ENCODE assay signal across 8 cellular contexts in genomic region chr4:76028242-76028859, GRCh38. TPM values are rescaled to one million over a fixed set of nuclear protein-coding genes. Genes with fewer than 3 reads are reported as not detected.
DNase-seq lines count a peak whose midpoint lies in the region; ATAC-seq and TF ChIP-seq lines count a peak whose summit lies in the region.

No MANE protein-coding gene starts in this region.

- in situ Hi-C loops in gastrocnemius medialis (cut with MboI; ENCODE audit: low sequenced_read_pairs in 4 of 4), result no loop called here

- TF ChIP-seq CTCF in ascending aorta (IDR thresholded peaks at IDR 0.05) (no peak), lower lobe of right lung (IDR thresholded peaks at IDR 0.05) (no peak), gastrocnemius medialis (IDR thresholded peaks at IDR 0.05 in 4 of 5, conservative IDR thresholded peaks at IDR 0.05 in 1 of 5) (no peak)

- no peak overlapping the region for H3K27ac ChIP-seq in ascending aorta
- H3K27ac ChIP-seq in lower lobe of right lung, result peak overlapping the region; percentile 57
- H3K27ac ChIP-seq in gastrocnemius medialis, result no peak overlapping the region

- peak overlapping the region; percentile 21 to 52 for H3K4me3 ChIP-seq in ascending aorta
- peak overlapping the region; percentile 36 for H3K4me3 ChIP-seq in lower lobe of right lung
- peak overlapping the region in 2 of 4 donors; percentile 5 to 32 for H3K4me3 ChIP-seq in gastrocnemius medialis

- no peaks in the 10 kb centered on the region for H3K36me3 ChIP-seq in ascending aorta
- H3K36me3 ChIP-seq in lower lobe of right lung, result no peaks in the 10 kb centered on the region
- no peaks in the 10 kb centered on the region for H3K36me3 ChIP-seq in gastrocnemius medialis

- no peak for TF ChIP-seq POLR2A in gastrocnemius medialis (IDR thresholded peaks at IDR 0.05)

- DNase-seq in CD1c-positive myeloid dendritic cell (ENCODE audit: extremely low spot score), result peak; percentile 48
- peak; percentile 2 for DNase-seq in NCI-H1105 (lab: John Stamatoyannopoulos, UW)
- no peak for DNase-seq in ascending aorta (ENCODE audit: low spot score in 2 of 2)
- DNase-seq in lower lobe of right lung, result no peak
- DNase-seq in NCI-H1436 treated with DMSO at 0.1 percent for 48 hours (lab: John Stamatoyannopoulos, UW), result no peak
- no peak for DNase-seq in LoVo (ENCODE audit: low spot score)
- no peak for DNase-seq in gastrocnemius medialis

- ATAC-seq in lower lobe of right lung, result peak; percentile 45 to 59
- no peak for ATAC-seq in GM21367 (IDR thresholded peaks at IDR 0.05; ENCODE audit: unreplicated experiment)
- no peak for ATAC-seq in gastrocnemius medialis

- no peaks in the 10 kb centered on the region for H3K27me3 ChIP-seq in ascending aorta
- H3K27me3 ChIP-seq in lower lobe of right lung (ENCODE audit: low read depth), result no peaks in the 10 kb centered on the region
- no peaks in the 10 kb centered on the region for H3K27me3 ChIP-seq in gastrocnemius medialis

- intact Hi-C loops in ascending aorta (cut with DNase I) (no loop called here), lower lobe of right lung (cut with DNase I) (no loop called here), gastrocnemius medialis (cut with DNase I; ENCODE audit: low total_unique reads) (no loop called here)

- no peaks in the 10 kb centered on the region for H3K4me1 ChIP-seq in ascending aorta
- H3K4me1 ChIP-seq in lower lobe of right lung, result peaks cover 15% of the 10 kb centered on the region
- peaks cover 0 to 7% of the 10 kb centered on the region in 2 donors for H3K4me1 ChIP-seq in gastrocnemius medialis

- H3K9me3 ChIP-seq in ascending aorta (no peaks in the 10 kb centered on the region), lower lobe of right lung (no peaks in the 10 kb centered on the region), gastrocnemius medialis (no peaks in the 10 kb centered on the region)

RNA-seq across cellular contexts. Expression of gene CXCL10, which starts 5.1 kb away (rescaled TPM):
- total RNA-seq in ascending aorta (not detected), lower lobe of right lung (3.3 TPM), gastrocnemius medialis (under 1 TPM in 1 of 4 donors, not detected in 3; 0.97 TPM)

RNA-seq across cellular contexts. Expression of gene CXCL11, which starts 7.5 kb away (rescaled TPM):
- total RNA-seq in ascending aorta (not detected), lower lobe of right lung (0.62 TPM), gastrocnemius medialis (not detected)

RNA-seq across cellular contexts. Expression of gene CXCL9, which starts 21.0 kb away (rescaled TPM):
- total RNA-seq in ascending aorta (0.21 TPM), lower lobe of right lung (1.3 TPM), gastrocnemius medialis (1 to 10 TPM in 1 of 4 donors, under 1 TPM in 2, not detected in 1; 0.40 to 1.6 (median 0.46) TPM)

RNA-seq across cellular contexts. Expression of gene SDAD1, which starts 37.6 kb away (rescaled TPM):
- total RNA-seq in ascending aorta (12.0 TPM), lower lobe of right lung (32.2 TPM), gastrocnemius medialis (10 to 100 TPM; 23.5 to 46.0 (median 29.4) TPM)

RNA-seq across cellular contexts. Expression of gene ART3, which starts 46.2 kb away (rescaled TPM):
- total RNA-seq in ascending aorta, result not detected
- total RNA-seq in lower lobe of right lung, result not detected
- total RNA-seq in gastrocnemius medialis, result 10 to 100 TPM; 55.2 to 91.0 (median 83.4) TPM

Comparison
In these comparisons a context has a peak if more than half of its experiments do, and no peak if none do; other contexts are left out.
1. DNase-seq: peak in CD1c-positive myeloid dendritic cell (single experiment) and NCI-H1105 (single experiment); none in ascending aorta (0 of 2), lower lobe of right lung (single experiment), NCI-H1436 treated with DMSO at 0.1 percent for 48 hours (single experiment), LoVo (single experiment) and gastrocnemius medialis (0 of 2).
2. ATAC-seq: peak in lower lobe of right lung (2 of 2); none in GM21367 (single experiment) and gastrocnemius medialis (0 of 2).